ENCODE assay signal across 23 cellular contexts in genomic region chr18:13183359-13183758, GRCh38. TPM values are rescaled to one million over a fixed set of nuclear protein-coding genes. Genes with fewer than 3 reads are reported as not detected.
A peak's percentile ranks its signal among the peaks of the same experiment; 100 is the strongest.
DNase-seq lines count a peak whose midpoint lies in the region; ATAC-seq, FAIRE-seq and TF ChIP-seq lines count a peak whose summit lies in the region.
"Had no signal": no experiment of that assay in that cellular context is flagged by ENCODE, and none has a peak within 500 bp of the region (broad histone marks: within the 10 kb centered on the region; RNA-seq: fewer than 3 reads in every experiment).

No MANE protein-coding gene starts in this region.

- peaks cover 3% of the 10 kb centered on the region for H3K36me3 Mint-ChIP-seq in T-helper 17 cell (ENCODE audit: low read depth)
- H3K36me3 Mint-ChIP-seq in activated naive CD8-positive, alpha-beta T cell treated with anti-CD3 and anti-CD28 coated beads, Interleukin-2, amount 50 U/mL, for 24 hours (ENCODE audit: low read depth): no peaks in the 10 kb centered on the region
- H3K36me3 Mint-ChIP-seq: CD4-positive, CD25-positive, alpha-beta regulatory T cell; CD8-positive, alpha-beta T cell had no signal

- H3K27ac Mint-ChIP-seq in T-helper 17 cell: peak overlapping the region; percentile 77
- no peak overlapping the region for H3K27ac Mint-ChIP-seq in activated naive CD8-positive, alpha-beta T cell treated with anti-CD3 and anti-CD28 coated beads, Interleukin-2, amount 50 U/mL, for 24 hours
- H3K27ac Mint-ChIP-seq: B cell; CD8-positive, alpha-beta T cell; GM23338; H9 had no signal

- H3K4me3 ChIP-seq in left ventricle myocardium inferior: no peak overlapping the region
- H3K4me3 ChIP-seq in fibroblast of villous mesenchyme (ENCODE audit: low read depth, low read length): peak overlapping the region; percentile 16
- H3K4me3 ChIP-seq: BLaER1, GM23338 had no signal

- no peaks in the 10 kb centered on the region for H3K36me3 ChIP-seq in left ventricle myocardium inferior
- H3K36me3 ChIP-seq: BLaER1 had no signal

- no peaks in the 10 kb centered on the region for H3K9me3 ChIP-seq in left ventricle myocardium inferior (replicated peaks)
- H3K9me3 ChIP-seq in T-helper 17 cell (ENCODE audit: control insufficient read depth, low read length, poor library complexity, severe bottlenecking): no peaks in the 10 kb centered on the region
- H3K9me3 ChIP-seq: BLaER1, Caco-2 had no signal

- DNase-seq in left ventricle myocardium inferior (no peak), cardiac septum (ENCODE audit: low spot score) (no peak), T-helper 17 cell (no peak), fibroblast of villous mesenchyme (ENCODE audit: low read depth) (peak; percentile 33), urothelium cell line (ENCODE audit: low spot score) (no peak), SHP77 treated with DMSO at 0.1 percent for 48 hours (lab: John Stamatoyannopoulos, UW) (no peak)
- no peak for DNase-seq in activated naive CD8-positive, alpha-beta T cell treated with anti-CD3 and anti-CD28 coated beads, Interleukin-2, amount 50 U/mL, for 24 hours
- DNase-seq: Caco-2; CD4-positive, CD25-positive, alpha-beta regulatory T cell; CD8-positive, alpha-beta T cell; DMS153; DND-41; H9 had no signal

- H3K9me3 Mint-ChIP-seq in activated naive CD8-positive, alpha-beta T cell treated with anti-CD3 and anti-CD28 coated beads, Interleukin-2, amount 50 U/mL, for 24 hours: no peaks in the 10 kb centered on the region
- H3K9me3 Mint-ChIP-seq: CD8-positive, alpha-beta T cell had no signal

- FAIRE-seq in urothelium cell line (lab: Jason Lieb, UNC): peak; percentile 20
- FAIRE-seq: A204.1, G401.6, GM12892 had no signal

- no peak overlapping the region for H3K4me3 Mint-ChIP-seq in T-helper 17 cell
- H3K4me3 Mint-ChIP-seq in activated naive CD8-positive, alpha-beta T cell treated with anti-CD3 and anti-CD28 coated beads, Interleukin-2, amount 50 U/mL, for 24 hours: no peak overlapping the region
- H3K4me3 Mint-ChIP-seq: B cell; CD4-positive, CD25-positive, alpha-beta regulatory T cell; CD8-positive, alpha-beta T cell; GM23338; H9 had no signal

- H3K4me1 Mint-ChIP-seq in T-helper 17 cell: peaks cover 8% of the 10 kb centered on the region
- peaks cover 19% of the 10 kb centered on the region for H3K4me1 Mint-ChIP-seq in activated naive CD8-positive, alpha-beta T cell treated with anti-CD3 and anti-CD28 coated beads, Interleukin-2, amount 50 U/mL, for 24 hours
- H3K4me1 Mint-ChIP-seq: B cell had no signal

- peaks cover 27% of the 10 kb centered on the region for H3K27me3 Mint-ChIP-seq in T-helper 17 cell
- H3K27me3 Mint-ChIP-seq in activated naive CD8-positive, alpha-beta T cell treated with anti-CD3 and anti-CD28 coated beads, Interleukin-2, amount 50 U/mL, for 24 hours: peaks cover 17% of the 10 kb centered on the region

- ATAC-seq in T-helper 17 cell (no peak), GM21447 (IDR thresholded peaks at IDR 0.05; ENCODE audit: unreplicated experiment) (no peak)
- no peak for ATAC-seq in activated naive CD8-positive, alpha-beta T cell treated with anti-CD3 and anti-CD28 coated beads, Interleukin-2, amount 50 U/mL, for 24 hours
- ATAC-seq: CD8-positive, alpha-beta T cell; GM23338; HCT116 had no signal

- intact Hi-C loops in left ventricle myocardium inferior (cut with micrococcal nuclease) (no loop called here), cardiac septum (cut with DNase I) (no loop called here)

- peaks cover 22% of the 10 kb centered on the region for H3K4me1 ChIP-seq in left ventricle myocardium inferior
- H3K4me1 ChIP-seq: BLaER1 had no signal

- H3K27ac ChIP-seq in left ventricle myocardium inferior (replicated peaks): peak overlapping the region; percentile 28
- H3K27ac ChIP-seq: 22Rv1, BLaER1, C4-2B had no signal

- no peak for TF ChIP-seq CTCF in left ventricle myocardium inferior (IDR thresholded peaks at IDR 0.05; ENCODE audit: borderline replicate concordance)
- no peak for TF ChIP-seq CTCF in fibroblast of villous mesenchyme (IDR thresholded peaks at IDR 0.05; ENCODE audit: insufficient read depth, low read depth, low read length)

- no peaks in the 10 kb centered on the region for H3K27me3 ChIP-seq in left ventricle myocardium inferior (ENCODE audit: low read depth)
- H3K27me3 ChIP-seq: BLaER1 had no signal

RNA-seq across cellular contexts. Expression of gene LDLRAD4, which starts 35.2 kb away (rescaled TPM):
- total RNA-seq in left ventricle myocardium inferior: 43.3 TPM
- 23.3 TPM for total RNA-seq in cardiac septum
- total RNA-seq in T-helper 17 cell: 100 to 1,000 TPM; 112 to 120 TPM
- 0.43 and 0.97 TPM in 2 replicates for total RNA-seq in fibroblast of villous mesenchyme

Comparison
In these comparisons a context has a peak if more than half of its experiments do, and no peak if none do; other contexts are left out.
1. RNA of gene LDLRAD4, which starts 35.2 kb away (total RNA-seq): 112 to 120 TPM in T-helper 17 cell, 43.3 TPM in left ventricle myocardium inferior (single experiment) and 23.3 TPM in cardiac septum (single experiment); 0.43 to 0.97 TPM in fibroblast of villous mesenchyme; every median in the first group is over 10 times any median in the second.